In the genomic region with DNA sequence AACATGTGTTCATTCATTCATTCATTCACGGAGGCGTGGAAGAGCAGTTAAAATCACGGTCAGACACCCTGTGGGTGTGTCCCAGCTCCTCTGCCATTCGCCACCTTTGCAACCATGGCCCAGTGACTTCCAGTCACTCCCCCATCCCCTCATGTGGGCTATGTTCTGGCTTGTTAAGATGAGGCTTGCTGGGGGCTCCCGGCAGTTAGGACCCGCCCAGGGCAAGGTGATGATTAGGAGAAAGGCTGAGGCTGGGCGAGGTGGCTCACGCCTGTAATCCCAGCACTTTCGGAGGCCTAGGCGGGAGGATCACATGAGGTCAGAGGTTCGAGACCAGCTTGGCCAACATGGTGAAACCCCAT, we compare ENCODE assay signal across 10 cellular contexts. TPM values are rescaled to one million over a fixed set of nuclear protein-coding genes. Genes with fewer than 3 reads are reported as not detected.
DNase-seq lines count a peak whose midpoint lies in the region; ATAC-seq, FAIRE-seq and TF ChIP-seq lines count a peak whose summit lies in the region.
"Had no signal": no experiment of that assay in that cellular context is flagged by ENCODE, and none has a peak within 500 bp of the region (broad histone marks: within the 10 kb centered on the region; RNA-seq: fewer than 3 reads in every experiment).

No MANE protein-coding gene starts in this region.

- peaks cover 6 to 19% of the 10 kb centered on the region in 2 donors for H3K27me3 Mint-ChIP-seq in natural killer cell (ENCODE audit: low read depth in 2 of 2)

- H3K4me3 Mint-ChIP-seq in natural killer cell = no peak overlapping the region
- H3K4me3 Mint-ChIP-seq: activated T-cell treated with anti-CD3 and anti-CD28 coated beads, Interleukin-2, amount 50 U/mL, for 4 hours had no signal

- no peak for FAIRE-seq in pancreas (lab: Jason Lieb, UNC)

- H3K4me1 ChIP-seq in heart left ventricle = peaks cover 0 to 34% (median 14%) of the 10 kb centered on the region in 12 donors
- peaks cover 0 to 11% of the 10 kb centered on the region in 2 donors for H3K4me1 ChIP-seq in ascending aorta
- peaks cover 12 to 18% (median 16%) of the 10 kb centered on the region in 4 donors for H3K4me1 ChIP-seq in upper lobe of left lung
- peaks cover 0 to 10% (median 5%) of the 10 kb centered on the region in 3 donors for H3K4me1 ChIP-seq in pancreas

- H3K36me3 ChIP-seq in heart left ventricle (no peaks in the 10 kb centered on the region), ascending aorta (no peaks in the 10 kb centered on the region), upper lobe of left lung (no peaks in the 10 kb centered on the region), pancreas (no peaks in the 10 kb centered on the region)

- 61 to 68% (median 67%) methylated on average over 11 of the region's 11 CpGs for WGBS in heart left ventricle, 4 donors
- 69 to 77% methylated on average over 9 to 11 of the region's 11 CpGs for WGBS in upper lobe of left lung, 2 donors
- 80% methylated on average over 11 of the region's 11 CpGs for WGBS in pancreas, 2 donors

- H3K4me1 Mint-ChIP-seq in natural killer cell = peaks cover 20 to 30% of the 10 kb centered on the region in 2 donors

- H3K4me3 ChIP-seq in heart left ventricle (peak overlapping the region in 4 of 12 donors; percentile 0 to 32 (median 22)), ascending aorta (no peak overlapping the region), upper lobe of left lung (no peak overlapping the region), pancreas (no peak overlapping the region)

- H3K27me3 ChIP-seq in heart left ventricle (no peaks in the 10 kb centered on the region), ascending aorta (no peaks in the 10 kb centered on the region), upper lobe of left lung (no peaks in the 10 kb centered on the region), pancreas (no peaks in the 10 kb centered on the region)

- no peak for DNase-seq in heart left ventricle
- DNase-seq in left ventricle myocardium superior = no peak
- DNase-seq in ascending aorta (ENCODE audit: low spot score in 2 of 2) = no peak
- DNase-seq in natural killer cell = no peak
- DNase-seq in upper lobe of left lung = no peak
- no peak for DNase-seq in stimulated activated CD4-positive, alpha-beta T cell treated with anti-CD3 and anti-CD28 coated beads, Interleukin-1b, Interleukin-23, amount 100 ng/mL, for 48 hours
- DNase-seq in pancreas = no peak
- DNase-seq: activated T-cell treated with anti-CD3 and anti-CD28 coated beads, Interleukin-2, amount 50 U/mL, for 4 hours; NCI-H774 had no signal

- H3K27ac Mint-ChIP-seq in natural killer cell = peak overlapping the region; percentile 75 to 89

- H3K9me3 ChIP-seq in heart left ventricle = no peaks in the 10 kb centered on the region
- H3K9me3 ChIP-seq in ascending aorta = no peaks in the 10 kb centered on the region
- no peaks in the 10 kb centered on the region for H3K9me3 ChIP-seq in upper lobe of left lung
- H3K9me3 ChIP-seq in pancreas = no peaks in the 10 kb centered on the region

- H3K27ac ChIP-seq in heart left ventricle (peak overlapping the region in 11 of 12 donors; percentile 12 to 78 (median 61)), ascending aorta (peak overlapping the region; percentile 35 to 75), upper lobe of left lung (peak overlapping the region in 3 of 4 donors; percentile 8 to 65 (median 30)), pancreas (no peak overlapping the region)

- H3K36me3 Mint-ChIP-seq in natural killer cell = no peaks in the 10 kb centered on the region

- intact Hi-C loops in heart left ventricle (cut with DNase I) = loop anchor here in 1 of 10 donors (5.0 kb wide), 1 partner anchor 640 kb away; no protein-coding TSS in a partner anchor
- intact Hi-C loops in left ventricle myocardium superior (cut with micrococcal nuclease) = no loop called here
- intact Hi-C loops in ascending aorta (cut with DNase I) = no loop called here
- intact Hi-C loops in natural killer cell (cut with micrococcal nuclease) = no loop called here
- intact Hi-C loops in pancreas (cut with DNase I) = no loop called here

- TF ChIP-seq EP300 in upper lobe of left lung (IDR thresholded peaks at IDR 0.05) = no peak

- no peak for TF ChIP-seq POLR2A in heart left ventricle (IDR thresholded peaks at IDR 0.05)
- no peak for TF ChIP-seq POLR2A in upper lobe of left lung (IDR thresholded peaks at IDR 0.05)

- no peaks in the 10 kb centered on the region for H3K9me3 Mint-ChIP-seq in natural killer cell
- H3K9me3 Mint-ChIP-seq: activated T-cell treated with anti-CD3 and anti-CD28 coated beads, Interleukin-2, amount 50 U/mL, for 4 hours had no signal

- TF ChIP-seq CTCF in heart left ventricle (IDR thresholded peaks at IDR 0.05) = no peak
- TF ChIP-seq CTCF in ascending aorta (IDR thresholded peaks at IDR 0.05) = no peak
- no peak for TF ChIP-seq CTCF in natural killer cell (IDR thresholded peaks at IDR 0.05)
- no peak for TF ChIP-seq CTCF in upper lobe of left lung (IDR thresholded peaks at IDR 0.05)
- TF ChIP-seq CTCF in pancreas (IDR thresholded peaks at IDR 0.05) = no peak

- ATAC-seq in heart left ventricle (no peak), left ventricle myocardium superior (no peak), natural killer cell (no peak), upper lobe of left lung (ENCODE audit: low FRiP score in 2 of 2) (no peak), GM21526 (IDR thresholded peaks at IDR 0.05; ENCODE audit: low FRiP score, unreplicated experiment) (no peak), pancreas (no peak)

RNA-seq across cellular contexts. Expression of a gene that starts 24.9 kb away (rescaled TPM):
- total RNA-seq in heart left ventricle (1 to 10 TPM in 4 of 9 donors, under 1 TPM in 5; 0.30 to 3.0 (median 0.83) TPM), left ventricle myocardium superior (2.4 TPM), ascending aorta (8.9 TPM), natural killer cell (under 1 TPM; 0.28 to 0.47 (median 0.39) TPM), upper lobe of left lung (1 to 10 TPM in 5 of 6 donors, under 1 TPM in 1; 0.76 to 4.2 (median 2.5) TPM), pancreas (1 to 10 TPM in 3 of 6 donors, under 1 TPM in 3; 0.16 to 2.5 (median 0.77) TPM)
- polyA plus RNA-seq in heart left ventricle (1 to 10 TPM; 1.5 to 2.7 TPM), pancreas (1 to 10 TPM in 1 of 2 donors, under 1 TPM in 1; 0.75 to 1.8 TPM)
- total RNA-seq: activated T-cell treated with anti-CD3 and anti-CD28 coated beads, Interleukin-2, amount 50 U/mL, for 4 hours had no signal

RNA-seq across cellular contexts. Expression of a gene that starts 25.2 kb away (rescaled TPM):
- total RNA-seq in heart left ventricle (10 to 100 TPM in 8 of 9 donors, 1 to 10 TPM in 1; 9.4 to 16.1 (median 13.0) TPM), left ventricle myocardium superior (8.7 TPM), ascending aorta (51.7 TPM), natural killer cell (10 to 100 TPM; 20.2 to 30.5 (median 23.9) TPM), upper lobe of left lung (10 to 100 TPM; 13.0 to 37.4 (median 25.0) TPM), pancreas (10 to 100 TPM in 5 of 6 donors, 1 to 10 TPM in 1; 7.6 to 17.3 (median 12.0) TPM)
- polyA plus RNA-seq in heart left ventricle (10 to 100 TPM in 1 of 2 donors, 1 to 10 TPM in 1; 7.3 to 20.7 TPM), pancreas (10 to 100 TPM in 1 of 2 donors, 1 to 10 TPM in 1; 6.1 to 10.5 TPM)

RNA-seq across cellular contexts. Expression of a gene that starts 46.2 kb away (rescaled TPM):
- 10 to 100 TPM; 11.0 to 27.3 (median 15.7) TPM for total RNA-seq in heart left ventricle
- polyA plus RNA-seq in heart left ventricle = 10 to 100 TPM; 10.5 to 23.3 TPM
- 11.7 TPM for total RNA-seq in left ventricle myocardium superior
- 67.7 TPM for total RNA-seq in ascending aorta
- 10 to 100 TPM; 26.1 to 36.4 (median 34.8) TPM for total RNA-seq in natural killer cell
- 10 to 100 TPM; 15.6 to 56.5 (median 34.7) TPM for total RNA-seq in upper lobe of left lung
- 10 to 100 TPM in 5 of 6 donors, 1 to 10 TPM in 1; 8.9 to 17.5 (median 12.2) TPM for total RNA-seq in pancreas
- 10 to 100 TPM; 10.0 to 15.3 TPM for polyA plus RNA-seq in pancreas

RNA-seq across cellular contexts. Expression of a gene that starts 57.3 kb away (rescaled TPM):
- total RNA-seq in heart left ventricle (10 to 100 TPM; 28.4 to 54.8 (median 32.5) TPM), left ventricle myocardium superior (35.6 TPM), ascending aorta (19.2 TPM), natural killer cell (10 to 100 TPM; 93.7 to 97.9 (median 97.6) TPM), upper lobe of left lung (10 to 100 TPM; 17.8 to 66.6 (median 36.5) TPM), pancreas (10 to 100 TPM; 16.3 to 22.4 (median 17.2) TPM)
- polyA plus RNA-seq in heart left ventricle (10 to 100 TPM; 36.0 to 69.2 TPM), pancreas (10 to 100 TPM; 24.2 to 38.6 TPM)

RNA-seq across cellular contexts. Expression of a gene that starts 57.5 kb away (rescaled TPM):
- total RNA-seq in heart left ventricle = 10 to 100 TPM in 7 of 9 donors, 1 to 10 TPM in 2; 9.5 to 19.7 (median 13.1) TPM
- polyA plus RNA-seq in heart left ventricle = 10 to 100 TPM in 1 of 2 donors, 1 to 10 TPM in 1; 9.4 to 12.1 TPM
- total RNA-seq in left ventricle myocardium superior = 11.6 TPM
- 34.0 TPM for total RNA-seq in ascending aorta
- total RNA-seq in natural killer cell = 10 to 100 TPM; 66.8 to 86.1 (median 80.3) TPM
- 10 to 100 TPM; 17.3 to 75.4 (median 26.2) TPM for total RNA-seq in upper lobe of left lung
- total RNA-seq in pancreas = 10 to 100 TPM in 5 of 6 donors, 1 to 10 TPM in 1; 9.7 to 20.2 (median 13.1) TPM
- polyA plus RNA-seq in pancreas = 10 to 100 TPM; 38.8 to 54.8 TPM

Comparison
In these comparisons a context has a peak if more than half of its experiments do, and no peak if none do; other contexts are left out.
1. H3K27ac ChIP-seq: peak in heart left ventricle (11 of 12), ascending aorta (2 of 2) and upper lobe of left lung (3 of 4); none in pancreas (0 of 4).